24 cellular contexts compared by ENCODE assay signal in genomic region chr22:22700631-22701030, GRCh38. TPM values are rescaled to one million over a fixed set of nuclear protein-coding genes. Genes with fewer than 3 reads are reported as not detected.
"Had no signal": no experiment of that assay in that cellular context is flagged by ENCODE, and none has a peak within 500 bp of the region (broad histone marks: within the 10 kb centered on the region; RNA-seq: fewer than 3 reads in every experiment).

No MANE protein-coding gene starts in this region.

- H3K36me3 ChIP-seq: brain microvascular endothelial cell, cardiac muscle cell had no signal

- ATAC-seq: PC-3 had no signal

- H3K4me3 Mint-ChIP-seq: activated B cell treated with CpG ODN at 0.5 μM for 24 hours; activated CD4-positive, alpha-beta memory T cell treated with anti-CD3 and anti-CD28 coated beads for 36 hours; activated CD4-positive, alpha-beta T cell treated with anti-CD3 and anti-CD28 coated beads, Interleukin-2, amount 10 ng/mL, durations not matched to agents 7 days and 5 days; activated naive CD4-positive, alpha-beta T cell treated with anti-CD3 and anti-CD28 coated beads, Interleukin-2, amount 10 ng/mL, durations not matched to agents 7 days and 5 days; activated naive CD8-positive, alpha-beta T cell treated with anti-CD3 and anti-CD28 coated beads for 36 hours; activated T-cell treated with anti-CD3 and anti-CD28 coated beads, Interleukin-2, amount 50 U/mL, for 24 hours; T-helper 1 cell treated with Interleukin-12 subunit alpha and Interleukin-12 subunit beta and Interleukin-4 antibody, amounts not matched to agents 30 μg/mL and 1 μg/mL, for 36 hours had no signal

- H3K27ac Mint-ChIP-seq: activated B cell treated with CpG ODN at 0.5 μM for 24 hours; activated CD4-positive, alpha-beta memory T cell treated with anti-CD3 and anti-CD28 coated beads for 36 hours; activated CD4-positive, alpha-beta T cell treated with anti-CD3 and anti-CD28 coated beads, Interleukin-2, amount 10 ng/mL, durations not matched to agents 7 days and 5 days; activated naive CD4-positive, alpha-beta T cell treated with anti-CD3 and anti-CD28 coated beads, Interleukin-2, amount 10 ng/mL, durations not matched to agents 7 days and 5 days; activated naive CD8-positive, alpha-beta T cell treated with anti-CD3 and anti-CD28 coated beads for 36 hours; activated T-cell treated with anti-CD3 and anti-CD28 coated beads, Interleukin-2, amount 50 U/mL, for 24 hours; T-helper 1 cell treated with Interleukin-12 subunit alpha and Interleukin-12 subunit beta and Interleukin-4 antibody, amounts not matched to agents 30 μg/mL and 1 μg/mL, for 36 hours had no signal

- H3K4me3 ChIP-seq: cardiac muscle cell had no signal

- DNase-seq: activated B cell treated with CpG ODN at 0.5 μM for 24 hours; activated CD4-positive, alpha-beta memory T cell treated with anti-CD3 and anti-CD28 coated beads for 36 hours; activated CD4-positive, alpha-beta T cell treated with anti-CD3 and anti-CD28 coated beads for 1 hour; activated CD4-positive, alpha-beta T cell treated with anti-CD3 and anti-CD28 coated beads, Interleukin-2, amount 10 ng/mL, durations not matched to agents 7 days and 5 days; activated gamma-delta T cell treated with Interleukin-2 at 50 U/mL for 16 hours; activated naive CD8-positive, alpha-beta T cell treated with anti-CD3 and anti-CD28 coated beads for 36 hours; activated T-cell treated with anti-CD3 and anti-CD28 coated beads, Interleukin-2, amount 50 U/mL, for 24 hours; brain microvascular endothelial cell; NCI-H1092; NCI-H1417 treated with DMSO at 0.1 percent for 48 hours; NCI-H1694; NCI-H2029; NCI-H524; PC-3; SHP77 treated with DMSO at 0.1 percent for 48 hours had no signal

- H3K27ac ChIP-seq: brain microvascular endothelial cell, cardiac muscle cell, KMS-11 had no signal

- H3K27me3 ChIP-seq: cardiac muscle cell had no signal

- FAIRE-seq: RCC 7860 had no signal

- H3K27me3 Mint-ChIP-seq: activated B cell treated with CpG ODN at 0.5 μM for 24 hours; activated CD4-positive, alpha-beta memory T cell treated with anti-CD3 and anti-CD28 coated beads for 36 hours; activated CD4-positive, alpha-beta T cell treated with anti-CD3 and anti-CD28 coated beads, Interleukin-2, amount 10 ng/mL, durations not matched to agents 7 days and 5 days; activated naive CD8-positive, alpha-beta T cell treated with anti-CD3 and anti-CD28 coated beads for 36 hours; activated T-cell treated with anti-CD3 and anti-CD28 coated beads, Interleukin-2, amount 50 U/mL, for 24 hours had no signal

- H3K9ac ChIP-seq: KMS-11 had no signal

- H3K4me1 Mint-ChIP-seq: activated CD4-positive, alpha-beta T cell treated with anti-CD3 and anti-CD28 coated beads, Interleukin-2, amount 10 ng/mL, durations not matched to agents 7 days and 5 days; activated naive CD4-positive, alpha-beta T cell treated with anti-CD3 and anti-CD28 coated beads, Interleukin-2, amount 10 ng/mL, durations not matched to agents 7 days and 5 days; activated naive CD8-positive, alpha-beta T cell treated with anti-CD3 and anti-CD28 coated beads for 36 hours had no signal

- H3K9me3 Mint-ChIP-seq: activated B cell treated with CpG ODN at 0.5 μM for 24 hours; activated CD4-positive, alpha-beta memory T cell treated with anti-CD3 and anti-CD28 coated beads for 36 hours; activated CD4-positive, alpha-beta T cell treated with anti-CD3 and anti-CD28 coated beads, Interleukin-2, amount 10 ng/mL, durations not matched to agents 7 days and 5 days; activated naive CD4-positive, alpha-beta T cell treated with anti-CD3 and anti-CD28 coated beads, Interleukin-2, amount 10 ng/mL, durations not matched to agents 7 days and 5 days; activated naive CD8-positive, alpha-beta T cell treated with anti-CD3 and anti-CD28 coated beads for 36 hours; activated T-cell treated with anti-CD3 and anti-CD28 coated beads, Interleukin-2, amount 50 U/mL, for 24 hours; T-helper 1 cell treated with Interleukin-12 subunit alpha and Interleukin-12 subunit beta and Interleukin-4 antibody, amounts not matched to agents 30 μg/mL and 1 μg/mL, for 36 hours had no signal

- H3K36me3 Mint-ChIP-seq: activated CD4-positive, alpha-beta memory T cell treated with anti-CD3 and anti-CD28 coated beads for 36 hours; activated naive CD4-positive, alpha-beta T cell treated with anti-CD3 and anti-CD28 coated beads, Interleukin-2, amount 10 ng/mL, durations not matched to agents 7 days and 5 days; activated naive CD8-positive, alpha-beta T cell treated with anti-CD3 and anti-CD28 coated beads for 36 hours had no signal

RNA-seq across cellular contexts. Expression of gene GGTLC2, which starts 56.2 kb away (rescaled TPM):
- total RNA-seq: activated B cell treated with CpG ODN at 0.5 μM for 24 hours; activated CD4-positive, alpha-beta memory T cell treated with anti-CD3 and anti-CD28 coated beads for 36 hours; activated CD4-positive, alpha-beta T cell treated with anti-CD3 and anti-CD28 coated beads, Interleukin-2, amount 10 ng/mL, durations not matched to agents 7 days and 5 days; activated CD8-positive, alpha-beta memory T cell treated with anti-CD3 and anti-CD28 coated beads for 36 hours; activated naive CD8-positive, alpha-beta T cell treated with anti-CD3 and anti-CD28 coated beads for 36 hours; cardiac muscle cell; MCF 10A; PC-3; SK-MEL-5 had no signal
- polyA plus RNA-seq: adipose tissue, cardiac muscle cell had no signal
